In the genomic region with DNA sequence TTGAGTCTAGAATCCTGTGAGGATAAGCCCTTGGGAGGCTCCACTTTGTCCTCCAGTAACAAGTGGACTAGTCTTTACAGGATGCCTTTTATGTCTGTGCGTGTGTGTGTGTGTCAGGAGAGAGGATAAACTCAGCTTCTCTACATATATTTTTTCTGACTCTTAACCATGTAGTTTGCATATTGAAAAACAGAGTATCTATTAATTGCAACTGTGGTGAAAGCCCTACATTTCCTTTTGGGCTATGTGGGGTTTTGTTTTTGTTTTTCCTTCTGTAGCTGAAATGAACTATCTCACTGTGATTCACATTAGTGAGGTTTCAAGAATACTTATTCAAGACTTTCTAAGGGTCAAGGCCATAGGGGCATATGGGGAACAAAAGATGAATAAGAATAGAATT, we compare ENCODE assay signal across 18 cellular contexts. TPM values are rescaled to one million over a fixed set of nuclear protein-coding genes. Genes with fewer than 3 reads are reported as not detected.
DNase-seq lines count a peak whose midpoint lies in the region; ATAC-seq, FAIRE-seq and TF ChIP-seq lines count a peak whose summit lies in the region.
"Had no signal": no experiment of that assay in that cellular context is flagged by ENCODE, and none has a peak within 500 bp of the region (broad histone marks: within the 10 kb centered on the region; RNA-seq: fewer than 3 reads in every experiment).

No MANE protein-coding gene starts in this region.

- peak; percentile 69 for ATAC-seq in GM19023 (IDR thresholded peaks at IDR 0.05; ENCODE audit: unreplicated experiment)
- ATAC-seq in GM21576 (IDR thresholded peaks at IDR 0.05; ENCODE audit: unreplicated experiment), result peak; percentile 75
- ATAC-seq in HG03060 (IDR thresholded peaks at IDR 0.05; ENCODE audit: low read depth, unreplicated experiment), result peak; percentile 77
- ATAC-seq in GM12878, result peak; percentile 72
- ATAC-seq: PC-3 had no signal

- no peaks in the 10 kb centered on the region for H3K79me2 ChIP-seq in GM12878 (ENCODE audit: control insufficient read depth, insufficient read depth, low read length)

- RAD21 ChIA-PET in GM12878 (lab: Charles Lee; ENCODE audit: unreplicated experiment), result no interaction called here

- CTCF ChIA-PET in GM12878 (lab: Yijun Ruan, JAX), result no interaction called here

- POLR2A ChIA-PET in GM12878 (lab: Charles Lee), result no interaction called here

- H2AFZ ChIP-seq in GM12878 (ENCODE audit: control insufficient read depth, low read depth, low read length), result no peak overlapping the region
- H2AFZ ChIP-seq: GM23248 had no signal

- H3K9me3 ChIP-seq in GM12878 (replicated peaks; ENCODE audit: control insufficient read depth, insufficient read depth, low read length), result no peaks in the 10 kb centered on the region; the same call in 2 of the 3 replicates
- H3K9me3 ChIP-seq: neutrophil had no signal

- TF ChIP-seq POLR2A in GM12878 (IDR thresholded peaks at IDR 0.05; ENCODE audit: low read depth, low read length), result no peak

- no TSS peak for BruUV-seq in GM12878 (replicated peaks; lab: Mats Ljungman, UMichigan)

- peak; percentile 13 for FAIRE-seq in GM12878 (lab: Jason Lieb, UNC)

- H3K4me1 ChIP-seq in GM12878 (ENCODE audit: control insufficient read depth, insufficient read depth, low read length), result peaks cover 31% of the 10 kb centered on the region

- 0 out of 2 replicates have a peak overlapping the region, but pooled peaks have one; percentile 3 for H3K27ac ChIP-seq in GM12878 (ENCODE audit: control insufficient read depth, insufficient read depth)
- H3K27ac ChIP-seq: GM23248, neutrophil had no signal

- H3K4me2 ChIP-seq in GM12878 (ENCODE audit: control insufficient read depth, insufficient read depth), result peak overlapping the region; percentile 39; the same call in 1 of the 2 replicates

- TF ChIP-seq EP300 in GM12878 (IDR thresholded peaks at IDR 0.05; ENCODE audit: borderline replicate concordance in 1 of 2, control insufficient read depth in 1 of 2, low read depth in 2 of 2, low read length in 2 of 2), result 0 out of 4 replicates have a peak, but pooled peaks of 1 of the 2 experiments have one; percentile 13

- peak; percentile 61 for DNase-seq in GM12878 (ENCODE audit: low read depth, low spot score)
- no peak for DNase-seq in C1 segment of cervical spinal cord (lab: John Stamatoyannopoulos, UW)
- DNase-seq in effector CD4-positive, alpha-beta T cell, result no peak
- no peak for DNase-seq in activated CD4-positive, alpha-beta T cell treated with anti-CD3 and anti-CD28 coated beads, Interleukin-2, amount 50 U/mL, for 4 hours
- no peak for DNase-seq in putamen (ENCODE audit: low spot score)
- DNase-seq: activated T-cell treated with anti-CD3 and anti-CD28 coated beads, Interleukin-2, amount 50 U/mL, for 48 hours; anterior cingulate cortex; CD4-positive, CD25-positive, alpha-beta regulatory T cell; GF-D8; mammary epithelial cell; MV-4-11; NCI-H345; PC-3 had no signal

- no peaks in the 10 kb centered on the region for H3K27me3 ChIP-seq in GM12878 (replicated peaks in 1 of 2; ENCODE audit: control insufficient read depth in 2 of 2, insufficient read depth in 2 of 2, low read length in 1 of 2)
- H3K27me3 ChIP-seq: neutrophil had no signal

- H3K9ac ChIP-seq in GM12878 (ENCODE audit: control insufficient read depth, insufficient read depth, low read length), result no peak overlapping the region
- H3K9ac ChIP-seq: GM23248 had no signal

- SMC1A ChIA-PET in GM12878 (lab: Charles Lee; ENCODE audit: uncharacterized antibody, unreplicated experiment), result no interaction called here

- TF ChIP-seq CTCF in GM12878 (IDR thresholded peaks at IDR 0.05 in 2 of 3, conservative IDR thresholded peaks at IDR 0.05 in 1 of 3; ENCODE audit: control insufficient read depth in 2 of 3, extremely low read depth in 1 of 3, insufficient read depth in 1 of 3, low read depth in 3 of 3, low read length in 3 of 3), result no peak

- no peak overlapping the region for H3K4me3 ChIP-seq in GM12878
- H3K4me3 ChIP-seq: GM23248 had no signal

- no peaks in the 10 kb centered on the region for H3K36me3 ChIP-seq in GM12878 (ENCODE audit: control insufficient read depth in 2 of 2, insufficient read depth in 2 of 2, low read length in 1 of 2)
- H3K36me3 ChIP-seq: neutrophil had no signal

- in situ Hi-C loops in GM12878 (cut with MboI), result no loop called here

- intact Hi-C loops in GM12878 (cut with micrococcal nuclease; ENCODE audit: unreplicated experiment), result no loop called here

- TF ChIP-seq RAD21 in GM12878 (IDR thresholded peaks at IDR 0.05; ENCODE audit: insufficient read depth, low read depth, low read length), result no peak

- 5% methylated on average over 1 of the region's 1 CpG for WGBS in GM12878 (ENCODE audit: insufficient coverage, insufficient replicate concordance, low lambda C conversion rate, missing lambda C conversion rate)

- no peaks in the 10 kb centered on the region; the same call in 1 of the 2 replicates for H4K20me1 ChIP-seq in GM12878 (ENCODE audit: control insufficient read depth, insufficient read depth)

TF ChIP-seq in GM12878, 131 proteins besides CTCF, POLR2A, EP300 and RAD21 (continues in another document):
- no peak for TF ChIP-seq NR2C1 (IDR thresholded peaks at IDR 0.05)
- peak; percentile 44; the same call in 1 of the 2 replicates for TF ChIP-seq NFIC (IDR thresholded peaks at IDR 0.05; ENCODE audit: low read depth, low read length)
- TF ChIP-seq RELA (IDR thresholded peaks at IDR 0.05; ENCODE audit: borderline replicate concordance, partially characterized antibody), result no peak
- peak; percentile 56; the same call in 1 of the 3 replicates for TF ChIP-seq POU2F2 (IDR thresholded peaks at IDR 0.05; ENCODE audit: borderline replicate concordance, low read depth, low read length)
- no peak for TF ChIP-seq MTA2 (IDR thresholded peaks at IDR 0.05; ENCODE audit: low read depth)
- peak; percentile 81 for TF ChIP-seq TBL1XR1 (IDR thresholded peaks at IDR 0.05; ENCODE audit: low read depth, low read length)
- no peak for TF ChIP-seq CBFB (IDR thresholded peaks at IDR 0.05; ENCODE audit: low read depth)
- TF ChIP-seq HDAC2 (IDR thresholded peaks at IDR 0.05), result no peak
- TF ChIP-seq MEF2A (IDR thresholded peaks at IDR 0.05; ENCODE audit: insufficient read depth, low read depth, low read length), result 0 out of 2 replicates have a peak, but pooled peaks have one; percentile 50
- TF ChIP-seq, protein P1, sequence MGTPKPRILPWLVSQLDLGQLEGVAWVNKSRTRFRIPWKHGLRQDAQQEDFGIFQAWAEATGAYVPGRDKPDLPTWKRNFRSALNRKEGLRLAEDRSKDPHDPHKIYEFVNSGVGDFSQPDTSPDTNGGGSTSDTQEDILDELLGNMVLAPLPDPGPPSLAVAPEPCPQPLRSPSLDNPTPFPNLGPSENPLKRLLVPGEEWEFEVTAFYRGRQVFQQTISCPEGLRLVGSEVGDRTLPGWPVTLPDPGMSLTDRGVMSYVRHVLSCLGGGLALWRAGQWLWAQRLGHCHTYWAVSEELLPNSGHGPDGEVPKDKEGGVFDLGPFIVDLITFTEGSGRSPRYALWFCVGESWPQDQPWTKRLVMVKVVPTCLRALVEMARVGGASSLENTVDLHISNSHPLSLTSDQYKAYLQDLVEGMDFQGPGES (IDR thresholded peaks at IDR 0.05), result no peak
- no peak for TF ChIP-seq SP1 (IDR thresholded peaks at IDR 0.05; ENCODE audit: low read depth, low read length)
- TF ChIP-seq SPI1 (IDR thresholded peaks at IDR 0.05; ENCODE audit: borderline replicate concordance, insufficient read depth, low read depth, low read length), result no peak

RNA-seq across cellular contexts. Expression of a gene that starts 17.7 kb away (rescaled TPM):
- 1.0 and 1.1 TPM in 2 replicates for total RNA-seq in GM12878 (2013; cell fraction: nucleolus; rRNA removed)
- total RNA-seq in GM12878 (2014; rRNA removed) (0.73 and 1.1 TPM in 2 replicates), GM12878 (2014; rRNA removed; fragmentation: Illumina TruSeq; extraction: Trizol) (0.18 and 0.27 TPM in 2 replicates), GM12878 (2021) (0.48 and 0.59 TPM in 2 replicates)
- polyA plus RNA-seq in GM12878 (2011; ENCODE audit: low read depth), result 1.3 TPM
- polyA plus RNA-seq in GM12878 (2011; rRNA removed) (0.58 and 0.75 TPM in 2 replicates), GM12878 (2014; fragmentation: Illumina TruSeq; extraction: Trizol) (0.47 and 0.76 TPM in 2 replicates), GM12878 (2014; fragmentation: Nextera tagmentation; extraction: Ambion mirVana) (under 1 TPM; 0.06 to 0.33 TPM), GM12878 (2014; rRNA removed) (0.79 and 0.86 TPM in 2 replicates), GM12878 (2016; fragmentation: Nextera tagmentation; extraction: Ambion mirVana) (under 1 TPM; 0.82 to 0.98 TPM)
- polyA plus RNA-seq in GM12878 (2011; cell fraction: cytosol; rRNA removed), result 0.52 and 0.59 TPM in 2 replicates
- polyA plus RNA-seq in GM12878 (2011; cell fraction: nucleus; rRNA removed), result 2.4 and 3.6 TPM in 2 replicates
- 2.0 and 3.1 TPM in 2 replicates for polyA plus RNA-seq in GM12878 (2012)
- polyA minus RNA-seq in GM12878 (2011; rRNA and poly(A)+ RNA removed), result 0.31 and 0.66 TPM in 2 replicates
- polyA minus RNA-seq in GM12878 (2011; cell fraction: cytosol; rRNA and poly(A)+ RNA removed), result 0.73 and 1.3 TPM in 2 replicates
- polyA minus RNA-seq in GM12878 (2011; cell fraction: nucleus; rRNA and poly(A)+ RNA removed), result 0.73 and 1.1 TPM in 2 replicates
- total RNA-seq: CD4-positive, CD25-positive, alpha-beta regulatory T cell had no signal
- polyA plus RNA-seq: CD4-positive, CD25-positive, alpha-beta regulatory T cell had no signal
